ENCODE assay signal across 17 cellular contexts in the genomic region with DNA sequence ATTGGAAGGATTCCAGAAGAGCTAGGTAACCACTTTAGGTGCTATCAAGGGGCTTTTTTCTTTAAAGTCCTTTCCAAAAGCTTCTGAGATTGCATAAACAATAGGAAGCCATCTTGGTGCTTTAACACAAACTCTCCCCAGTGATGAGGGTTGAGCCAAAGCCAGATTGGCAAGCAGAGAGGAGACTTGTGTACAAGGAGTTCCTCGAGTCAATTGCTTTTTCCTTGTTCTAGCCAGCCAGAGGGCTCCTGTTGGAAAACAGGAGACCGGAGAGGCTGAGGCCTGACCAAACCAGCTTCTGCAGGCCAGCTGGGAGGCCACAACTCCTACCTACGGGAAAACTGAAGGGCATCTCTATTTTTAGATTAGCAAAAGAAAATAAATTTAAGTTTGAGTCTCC. TPM values are rescaled to one million over a fixed set of nuclear protein-coding genes. Genes with fewer than 3 reads are reported as not detected.
A peak's percentile ranks its signal among the peaks of the same experiment; 100 is the strongest.
DNase-seq lines count a peak whose midpoint lies in the region; ATAC-seq and TF ChIP-seq lines count a peak whose summit lies in the region.
"Had no signal": no experiment of that assay in that cellular context is flagged by ENCODE, and none has a peak within 500 bp of the region (broad histone marks: within the 10 kb centered on the region; RNA-seq: fewer than 3 reads in every experiment).

No MANE protein-coding gene starts in this region.

- H4K20me1 ChIP-seq in GM23338 (replicated peaks; ENCODE audit: insufficient read depth): no peaks in the 10 kb centered on the region

- H3K9me3 Mint-ChIP-seq in GM23338: no peaks in the 10 kb centered on the region

- H3K27ac Mint-ChIP-seq in GM23338: no peak overlapping the region

- H3K27me3 ChIP-seq in GM23338 (ENCODE audit: insufficient read depth) (no peaks in the 10 kb centered on the region), stomach smooth muscle (ENCODE audit: control insufficient read depth in 1 of 2, insufficient read depth in 2 of 2, low read length in 2 of 2) (no peaks in the 10 kb centered on the region)

- H3K9me3 ChIP-seq in stomach smooth muscle (ENCODE audit: control insufficient read depth in 2 of 2, low read length in 2 of 2): no peaks in the 10 kb centered on the region

- H3K9me2 ChIP-seq in GM23338 (ENCODE audit: insufficient read depth): no peaks in the 10 kb centered on the region

- no peak overlapping the region for H3K9ac ChIP-seq in stomach smooth muscle (ENCODE audit: low read length in 2 of 2)

- no peaks in the 10 kb centered on the region for H3K79me2 ChIP-seq in GM23338 (replicated peaks; ENCODE audit: insufficient read depth)

- no peaks in the 10 kb centered on the region for H3F3A ChIP-seq in GM23338 (replicated peaks; ENCODE audit: low read depth)

- no peak for TF ChIP-seq CTCF in GM23338 (conservative IDR thresholded peaks at IDR 0.05; ENCODE audit: low read depth in 2 of 2)
- no peak for TF ChIP-seq CTCF in coronary artery (IDR thresholded peaks at IDR 0.05)

- H3K4me2 ChIP-seq in GM23338: 0 out of 2 replicates have a peak overlapping the region, but pooled peaks have one; percentile 32

- H3K4me1 Mint-ChIP-seq in GM23338: peaks cover 36% of the 10 kb centered on the region

- 0 out of 2 replicates have a peak overlapping the region, but pooled peaks have one; percentile 43 for H2AFZ ChIP-seq in GM23338

- peaks cover 10% of the 10 kb centered on the region for H3K27me3 Mint-ChIP-seq in GM23338 (ENCODE audit: insufficient read depth, low read depth, poor library complexity)

- H3K4me3 ChIP-seq in GM23338: no peak overlapping the region
- no peak overlapping the region for H3K4me3 ChIP-seq in stomach smooth muscle (ENCODE audit: low read length in 2 of 2)
- no peak overlapping the region for H3K4me3 ChIP-seq in coronary artery

- H3K4me1 ChIP-seq in GM23338 (ENCODE audit: insufficient read depth): peaks cover 24% of the 10 kb centered on the region
- peaks cover 26% of the 10 kb centered on the region for H3K4me1 ChIP-seq in stomach smooth muscle (ENCODE audit: control insufficient read depth, insufficient read depth, low read length)

- H3K36me3 Mint-ChIP-seq in GM23338 (ENCODE audit: low read depth): no peaks in the 10 kb centered on the region

- H3K27ac ChIP-seq in GM23338 (ENCODE audit: low read depth) (no peak overlapping the region), stomach smooth muscle (ENCODE audit: low read length) (peak overlapping the region; percentile 81), coronary artery (no peak overlapping the region)

- ATAC-seq in GM23338 (no peak), HG02571 (IDR thresholded peaks at IDR 0.05; ENCODE audit: unreplicated experiment) (no peak), GM18907 (IDR thresholded peaks at IDR 0.05; ENCODE audit: unreplicated experiment) (no peak)

- no peak overlapping the region for H3K4me3 Mint-ChIP-seq in GM23338

- no peaks in the 10 kb centered on the region for H3K36me3 ChIP-seq in GM23338 (ENCODE audit: insufficient read depth)
- H3K36me3 ChIP-seq in stomach smooth muscle (ENCODE audit: control insufficient read depth in 2 of 2, insufficient read depth in 2 of 2, low read length in 2 of 2): no peaks in the 10 kb centered on the region

- no peak for DNase-seq in GM23338 (ENCODE audit: low spot score)
- DNase-seq in cerebellar cortex (ENCODE audit: low spot score): peak; percentile 94
- peak; percentile 75 for DNase-seq in inferior parietal cortex (ENCODE audit: extremely low spot score)
- no peak for DNase-seq in activated CD4-positive, alpha-beta T cell treated with anti-CD3 and anti-CD28 coated beads, Interleukin-2, amount 50 U/mL, for 4 hours
- no peak for DNase-seq in coronary artery (ENCODE audit: low spot score)
- DNase-seq: activated T-cell treated with anti-CD3 and anti-CD28 coated beads, Interleukin-2, amount 50 U/mL, for 1 hour; GOT3; mesenchymal stem cell; NCI-H2171 treated with DMSO at 0.1 percent for 48 hours; stimulated activated CD4-positive, alpha-beta T cell treated with anti-CD3 and anti-CD28 coated beads, Interleukin-1b, Interleukin-23, amount 100 ng/mL, for 48 hours had no signal

TF ChIP-seq in GM23338, 12 proteins besides CTCF, POLR2A, EP300 and RAD21 (continues in another document):
- TF ChIP-seq, protein P1, sequence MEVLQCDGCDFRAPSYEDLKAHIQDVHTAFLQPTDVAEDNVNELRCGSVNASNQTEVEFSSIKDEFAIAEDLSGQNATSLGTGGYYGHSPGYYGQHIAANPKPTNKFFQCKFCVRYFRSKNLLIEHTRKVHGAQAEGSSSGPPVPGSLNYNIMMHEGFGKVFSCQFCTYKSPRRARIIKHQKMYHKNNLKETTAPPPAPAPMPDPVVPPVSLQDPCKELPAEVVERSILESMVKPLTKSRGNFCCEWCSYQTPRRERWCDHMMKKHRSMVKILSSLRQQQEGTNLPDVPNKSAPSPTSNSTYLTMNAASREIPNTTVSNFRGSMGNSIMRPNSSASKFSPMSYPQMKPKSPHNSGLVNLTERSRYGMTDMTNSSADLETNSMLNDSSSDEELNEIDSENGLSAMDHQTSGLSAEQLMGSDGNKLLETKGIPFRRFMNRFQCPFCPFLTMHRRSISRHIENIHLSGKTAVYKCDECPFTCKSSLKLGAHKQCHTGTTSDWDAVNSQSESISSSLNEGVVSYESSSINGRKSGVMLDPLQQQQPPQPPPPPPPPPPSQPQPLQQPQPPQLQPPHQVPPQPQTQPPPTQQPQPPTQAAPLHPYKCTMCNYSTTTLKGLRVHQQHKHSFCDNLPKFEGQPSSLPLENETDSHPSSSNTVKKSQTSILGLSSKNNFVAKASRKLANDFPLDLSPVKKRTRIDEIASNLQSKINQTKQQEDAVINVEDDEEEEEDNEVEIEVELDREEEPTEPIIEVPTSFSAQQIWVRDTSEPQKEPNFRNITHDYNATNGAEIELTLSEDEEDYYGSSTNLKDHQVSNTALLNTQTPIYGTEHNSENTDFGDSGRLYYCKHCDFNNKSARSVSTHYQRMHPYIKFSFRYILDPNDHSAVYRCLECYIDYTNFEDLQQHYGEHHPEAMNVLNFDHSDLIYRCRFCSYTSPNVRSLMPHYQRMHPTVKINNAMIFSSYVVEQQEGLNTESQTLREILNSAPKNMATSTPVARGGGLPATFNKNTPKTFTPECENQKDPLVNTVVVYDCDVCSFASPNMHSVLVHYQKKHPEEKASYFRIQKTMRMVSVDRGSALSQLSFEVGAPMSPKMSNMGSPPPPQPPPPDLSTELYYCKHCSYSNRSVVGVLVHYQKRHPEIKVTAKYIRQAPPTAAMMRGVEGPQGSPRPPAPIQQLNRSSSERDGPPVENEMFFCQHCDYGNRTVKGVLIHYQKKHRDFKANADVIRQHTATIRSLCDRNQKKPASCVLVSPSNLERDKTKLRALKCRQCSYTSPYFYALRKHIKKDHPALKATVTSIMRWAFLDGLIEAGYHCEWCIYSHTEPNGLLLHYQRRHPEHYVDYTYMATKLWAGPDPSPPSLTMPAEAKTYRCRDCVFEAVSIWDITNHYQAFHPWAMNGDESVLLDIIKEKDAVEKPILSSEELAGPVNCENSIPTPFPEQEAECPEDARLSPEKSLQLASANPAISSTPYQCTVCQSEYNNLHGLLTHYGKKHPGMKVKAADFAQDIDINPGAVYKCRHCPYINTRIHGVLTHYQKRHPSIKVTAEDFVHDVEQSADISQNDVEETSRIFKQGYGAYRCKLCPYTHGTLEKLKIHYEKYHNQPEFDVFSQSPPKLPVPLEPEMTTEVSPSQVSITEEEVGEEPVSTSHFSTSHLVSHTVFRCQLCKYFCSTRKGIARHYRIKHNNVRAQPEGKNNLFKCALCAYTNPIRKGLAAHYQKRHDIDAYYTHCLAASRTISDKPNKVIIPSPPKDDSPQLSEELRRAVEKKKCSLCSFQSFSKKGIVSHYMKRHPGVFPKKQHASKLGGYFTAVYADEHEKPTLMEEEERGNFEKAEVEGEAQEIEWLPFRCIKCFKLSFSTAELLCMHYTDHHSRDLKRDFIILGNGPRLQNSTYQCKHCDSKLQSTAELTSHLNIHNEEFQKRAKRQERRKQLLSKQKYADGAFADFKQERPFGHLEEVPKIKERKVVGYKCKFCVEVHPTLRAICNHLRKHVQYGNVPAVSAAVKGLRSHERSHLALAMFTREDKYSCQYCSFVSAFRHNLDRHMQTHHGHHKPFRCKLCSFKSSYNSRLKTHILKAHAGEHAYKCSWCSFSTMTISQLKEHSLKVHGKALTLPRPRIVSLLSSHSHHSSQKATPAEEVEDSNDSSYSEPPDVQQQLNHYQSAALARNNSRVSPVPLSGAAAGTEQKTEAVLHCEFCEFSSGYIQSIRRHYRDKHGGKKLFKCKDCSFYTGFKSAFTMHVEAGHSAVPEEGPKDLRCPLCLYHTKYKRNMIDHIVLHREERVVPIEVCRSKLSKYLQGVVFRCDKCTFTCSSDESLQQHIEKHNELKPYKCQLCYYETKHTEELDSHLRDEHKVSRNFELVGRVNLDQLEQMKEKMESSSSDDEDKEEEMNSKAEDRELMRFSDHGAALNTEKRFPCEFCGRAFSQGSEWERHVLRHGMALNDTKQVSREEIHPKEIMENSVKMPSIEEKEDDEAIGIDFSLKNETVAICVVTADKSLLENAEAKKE (CRISPR knock-in tag; IDR thresholded peaks at IDR 0.05): no peak
- no peak for TF ChIP-seq POLR2AphosphoS5 (IDR thresholded peaks at IDR 0.05; ENCODE audit: low read depth)

RNA-seq across cellular contexts. Expression of a gene that starts 46.5 kb away (rescaled TPM):
- total RNA-seq in GM23338 (2014; rRNA removed; shearing (Covaris generic)): 1.1 and 1.7 TPM in 2 replicates
- 2.1 and 2.8 TPM in 2 replicates for polyA plus RNA-seq in GM23338 (2016; fragmentation: Nextera tagmentation; extraction: Ambion mirVana)
- total RNA-seq: dermis microvascular lymphatic vessel endothelial cell had no signal

RNA-seq across cellular contexts. Expression of a gene that starts 58.2 kb away (rescaled TPM):
- not detected in 2 replicates for total RNA-seq in GM23338 (2014; rRNA removed; shearing (Covaris generic))
- polyA plus RNA-seq in GM23338 (2016; fragmentation: Nextera tagmentation; extraction: Ambion mirVana): 0.55 TPM in 1 of 2 replicates, not detected in the other
- total RNA-seq: dermis microvascular lymphatic vessel endothelial cell, M059J, osteocyte had no signal
- polyA plus RNA-seq: BJ had no signal

Comparison
In these comparisons a context has a peak if more than half of its experiments do, and no peak if none do; other contexts are left out.
1. DNase-seq: peak in cerebellar cortex (single experiment) and inferior parietal cortex (single experiment); none in GM23338 (single experiment), activated CD4-positive, alpha-beta T cell treated with anti-CD3 and anti-CD28 coated beads, Interleukin-2, amount 50 U/mL, for 4 hours (0 of 2) and coronary artery (single experiment).